ENCODE assay signal across 16 cellular contexts in the genomic region with DNA sequence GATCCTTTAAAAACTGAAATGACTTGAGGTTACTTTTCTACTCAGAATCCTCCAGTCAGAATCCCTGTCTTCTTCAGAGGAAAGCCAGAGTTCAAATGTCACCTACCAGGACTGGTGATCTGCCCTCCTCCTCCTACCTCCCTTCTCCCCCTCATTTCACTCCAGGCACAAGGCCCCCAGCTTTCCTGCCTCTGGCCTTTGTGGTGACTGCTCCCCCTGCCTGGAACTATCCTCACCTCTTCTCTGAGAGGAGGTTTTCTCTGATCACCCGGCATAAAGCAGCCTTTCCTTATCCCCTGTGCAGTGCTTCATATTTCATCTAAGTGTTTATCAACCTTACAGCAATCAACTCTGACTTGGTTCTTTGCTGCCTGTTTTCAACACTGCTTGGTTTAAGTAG. TPM values are rescaled to one million over a fixed set of nuclear protein-coding genes. Genes with fewer than 3 reads are reported as not detected.
DNase-seq lines count a peak whose midpoint lies in the region; ATAC-seq, FAIRE-seq and TF ChIP-seq lines count a peak whose summit lies in the region.
"Had no signal": no experiment of that assay in that cellular context is flagged by ENCODE, and none has a peak within 500 bp of the region (broad histone marks: within the 10 kb centered on the region; RNA-seq: fewer than 3 reads in every experiment).

No MANE protein-coding gene starts in this region.

- TF ChIP-seq EP300 in K562 (IDR thresholded peaks at IDR 0.05; ENCODE audit: low read length), result no peak

- no peak for TF ChIP-seq POLR2A in K562 (conservative IDR thresholded peaks at IDR 0.05)

- peaks cover 32% of the 10 kb centered on the region for H3K36me3 Mint-ChIP-seq in activated CD4-positive, alpha-beta T cell treated with anti-CD3 and anti-CD28 coated beads, Interleukin-2, amount 10 ng/mL, durations not matched to agents 7 days and 5 days (ENCODE audit: low read depth)

- no peak for TF ChIP-seq RAD21 in K562 (CRISPR knock-in tag; conservative IDR thresholded peaks at IDR 0.05 in 1 of 2, IDR thresholded peaks at IDR 0.05 in 1 of 2)

- ATAC-seq in K562 (peak; percentile 63), HG02970 (IDR thresholded peaks at IDR 0.05; ENCODE audit: low FRiP score, unreplicated experiment) (no peak)
- ATAC-seq: activated CD4-positive, CD25-positive, alpha-beta regulatory T cell treated with anti-CD3 and anti-CD28 coated beads, Interleukin-2, amount 50 U/mL, for 24 hours had no signal

- H3K36me3 ChIP-seq in K562 (ENCODE audit: control insufficient read depth, insufficient read depth, low read length), result peaks cover 11% of the 10 kb centered on the region; the same call in 1 of the 3 replicates
- H3K36me3 ChIP-seq in trophoblast cell (ENCODE audit: control insufficient read depth in 1 of 2, insufficient read depth in 2 of 2, low read length in 2 of 2), result no peaks in the 10 kb centered on the region
- H3K36me3 ChIP-seq: brain microvascular endothelial cell, prostate gland had no signal

- H4K8ac ChIP-seq in trophoblast cell (ENCODE audit: low read depth, low read length), result no peak overlapping the region

- CTCF ChIA-PET in activated CD4-positive, alpha-beta T cell treated with anti-CD3 and anti-CD28 coated beads, Interleukin-2, amount 10 ng/mL, durations not matched to agents 7 days and 5 days (lab: Charles Lee), result no interaction called here
- CTCF ChIA-PET in K562 (lab: Yijun Ruan, JAX; ENCODE audit: low intra/inter-chr PET ratio), result no interaction called here

- intact Hi-C loops in K562 (cut with micrococcal nuclease), result no loop called here

- H3K4me2 ChIP-seq in K562 (ENCODE audit: insufficient read depth, low read length), result peak overlapping the region; percentile 42
- no peak overlapping the region for H3K4me2 ChIP-seq in trophoblast cell (ENCODE audit: low read length)

- no peak overlapping the region for H3K4me3 ChIP-seq in HL-60 (replicated peaks; ENCODE audit: insufficient read depth, low read length)
- no peak overlapping the region for H3K4me3 ChIP-seq in K562
- H3K4me3 ChIP-seq in trophoblast cell (ENCODE audit: low read depth, low read length), result no peak overlapping the region
- H3K4me3 ChIP-seq: prostate gland had no signal

- H2AK5ac ChIP-seq in trophoblast cell (ENCODE audit: low read length), result no peak overlapping the region

- no peak overlapping the region for H4K12ac ChIP-seq in trophoblast cell (ENCODE audit: low read depth, low read length)

- H3K9me3 ChIP-seq in K562 (replicated peaks; ENCODE audit: control insufficient read depth, insufficient read depth, low read depth, low read length) (no peaks in the 10 kb centered on the region), trophoblast cell (ENCODE audit: insufficient read depth, low read depth, low read length) (no peaks in the 10 kb centered on the region)
- H3K9me3 ChIP-seq: prostate gland had no signal

- H2BK120ac ChIP-seq in trophoblast cell (ENCODE audit: insufficient read depth, low read length, poor library complexity), result no peak overlapping the region

- H2BK5ac ChIP-seq in trophoblast cell (ENCODE audit: low read depth, low read length, poor library complexity), result no peak overlapping the region

- H3K23ac ChIP-seq in trophoblast cell (ENCODE audit: low read length), result no peak overlapping the region

- H3K4me1 ChIP-seq in K562 (replicated peaks in 1 of 2; ENCODE audit: control insufficient read depth in 2 of 2, insufficient read depth in 2 of 2, low read length in 2 of 2), result peaks cover 18 to 50% of the 10 kb centered on the region in 2 experiments
- peaks cover 6 to 11% of the 10 kb centered on the region in 2 experiments for H3K4me1 ChIP-seq in trophoblast cell (ENCODE audit: control insufficient read depth in 1 of 2, insufficient read depth in 2 of 2, low read length in 2 of 2)
- H3K4me1 ChIP-seq: prostate gland had no signal

- in situ Hi-C loops in K562 (cut with MboI), result no loop called here

- H3K4me3 Mint-ChIP-seq in activated CD4-positive, alpha-beta T cell treated with anti-CD3 and anti-CD28 coated beads, Interleukin-2, amount 10 ng/mL, durations not matched to agents 7 days and 5 days, result peak overlapping the region; percentile 13

- peaks cover 80% of the 10 kb centered on the region for H3K4me1 Mint-ChIP-seq in activated CD4-positive, alpha-beta T cell treated with anti-CD3 and anti-CD28 coated beads, Interleukin-2, amount 10 ng/mL, durations not matched to agents 7 days and 5 days

- H3K18ac ChIP-seq in trophoblast cell (ENCODE audit: low read length), result no peak overlapping the region

- no peaks in the 10 kb centered on the region for H3K27me3 Mint-ChIP-seq in activated CD4-positive, alpha-beta T cell treated with anti-CD3 and anti-CD28 coated beads, Interleukin-2, amount 10 ng/mL, durations not matched to agents 7 days and 5 days

- peak overlapping the region; percentile 87 for H3K4ac ChIP-seq in trophoblast cell (ENCODE audit: low read depth, low read length)

- H4K20me1 ChIP-seq in K562 (replicated peaks; ENCODE audit: control insufficient read depth, insufficient read depth, low read length), result peaks cover 42% of the 10 kb centered on the region

- peaks cover 2% of the 10 kb centered on the region for H3K9me3 Mint-ChIP-seq in activated CD4-positive, alpha-beta T cell treated with anti-CD3 and anti-CD28 coated beads, Interleukin-2, amount 10 ng/mL, durations not matched to agents 7 days and 5 days

- no peaks in the 10 kb centered on the region for H3K79me1 ChIP-seq in trophoblast cell (ENCODE audit: low read length)

- peaks cover 3% of the 10 kb centered on the region for H3K9me1 ChIP-seq in K562 (ENCODE audit: control insufficient read depth, insufficient read depth, low read length)

- H3K14ac ChIP-seq in trophoblast cell (ENCODE audit: low read length), result no peak overlapping the region

- H3K27ac ChIP-seq in HL-60 (replicated peaks) (peak overlapping the region; percentile 40), K562 (ENCODE audit: extremely low read depth, low read depth, low read length) (peak overlapping the region; percentile 12; the same call in 1 of the 3 replicates), trophoblast cell (ENCODE audit: low read depth, low read length) (no peak overlapping the region)
- H3K27ac ChIP-seq: brain microvascular endothelial cell, prostate gland had no signal

- H3K79me2 ChIP-seq in K562 (ENCODE audit: control insufficient read depth, insufficient read depth, low read length) (peaks cover 100% of the 10 kb centered on the region), trophoblast cell (ENCODE audit: control insufficient read depth, insufficient read depth, low read length, poor library complexity) (peaks cover 39% of the 10 kb centered on the region)

- no peak overlapping the region for H4K91ac ChIP-seq in trophoblast cell (ENCODE audit: low read depth, low read length)

- H2AFZ ChIP-seq in K562 (ENCODE audit: low read depth, low read length) (no peak overlapping the region), trophoblast cell (ENCODE audit: insufficient read depth, low read length, poor library complexity) (no peak overlapping the region)

- no peak for TF ChIP-seq CTCF in HL-60 (IDR thresholded peaks at IDR 0.05; ENCODE audit: insufficient read depth, low read length)
- TF ChIP-seq CTCF in K562 (IDR thresholded peaks at IDR 0.05 in 2 of 3, conservative IDR thresholded peaks at IDR 0.05 in 1 of 3; ENCODE audit: insufficient read depth in 2 of 3, low read depth in 1 of 3, low read length in 3 of 3), result no peak

- H3K27me3 ChIP-seq in HL-60 (ENCODE audit: insufficient read depth, poor library complexity, severe bottlenecking) (no peaks in the 10 kb centered on the region), K562 (ENCODE audit: control insufficient read depth in 2 of 2, insufficient read depth in 2 of 2, low read length in 2 of 2) (no peaks in the 10 kb centered on the region), trophoblast cell (ENCODE audit: insufficient read depth, low read length) (no peaks in the 10 kb centered on the region)
- H3K27me3 ChIP-seq: brain microvascular endothelial cell had no signal

- 8% methylated on average over 1 of the region's 1 CpG for WGBS in K562 (ENCODE audit: insufficient coverage, low coverage, missing lambda C conversion rate)
- no CpG with 5 or more reads among the region's 1 CpG for WGBS in trophoblast cell (ENCODE audit: extremely low coverage, insufficient coverage, insufficient read length)

- FAIRE-seq in K562 (lab: Jason Lieb, UNC), result no peak

- peak overlapping the region; percentile 74 for H3K27ac Mint-ChIP-seq in activated CD4-positive, alpha-beta T cell treated with anti-CD3 and anti-CD28 coated beads, Interleukin-2, amount 10 ng/mL, durations not matched to agents 7 days and 5 days

- no peak for DNase-seq in activated CD4-positive, alpha-beta T cell treated with anti-CD3 and anti-CD28 coated beads, Interleukin-2, amount 10 ng/mL, durations not matched to agents 7 days and 5 days
- DNase-seq in activated CD4-positive, alpha-beta T cell treated with anti-CD3 and anti-CD28 coated beads, Interleukin-2, amount 50 U/mL, for 4 hours, result no peak
- DNase-seq in HL-60 (ENCODE audit: low read depth in 1 of 2, low spot score in 1 of 2), result no peak
- peak in 3 of 4 experiments; percentile 47 to 55 (median 54) for DNase-seq in K562 (ENCODE audit: extremely low read depth in 1 of 4, low spot score in 3 of 4)
- no peak for DNase-seq in trophoblast cell
- no peak for DNase-seq in effector CD8-positive, alpha-beta T cell (lab: John Stamatoyannopoulos, UW)
- DNase-seq in NOMO-1 treated with dmso at 0.1 percent for 144 hours (lab: John Stamatoyannopoulos, UW; ENCODE audit: unreplicated experiment), result no peak
- DNase-seq: ACHN, brain microvascular endothelial cell, DMS 273 treated with DMSO at 0.1 percent for 48 hours, NCI-H187 treated with DMSO at 0.1 percent for 48 hours, NCI-H774, SW 1271 had no signal

- H2BK12ac ChIP-seq in trophoblast cell (ENCODE audit: low read length), result no peak overlapping the region

- no TSS peak for BruUV-seq in K562 (replicated peaks; lab: Mats Ljungman, UMichigan)

- H3K9ac ChIP-seq in K562 (ENCODE audit: insufficient read depth in 1 of 2, low read depth in 2 of 2, low read length in 2 of 2), result peak overlapping the region in 1 of 2 experiments; percentile 71; a peak in 1 of 4 replicates
- no peak overlapping the region for H3K9ac ChIP-seq in trophoblast cell (ENCODE audit: low read length)

- POLR2A ChIA-PET in activated CD4-positive, alpha-beta T cell treated with anti-CD3 and anti-CD28 coated beads, Interleukin-2, amount 10 ng/mL, durations not matched to agents 7 days and 5 days (lab: Charles Lee), result no interaction called here
- POLR2A ChIA-PET in K562 (lab: Yijun Ruan, JAX), result no interaction called here

RNA-seq across cellular contexts. Expression of a gene that starts 6.8 kb away (rescaled TPM):
- total RNA-seq in activated CD4-positive, alpha-beta T cell treated with anti-CD3 and anti-CD28 coated beads, Interleukin-2, amount 10 ng/mL, durations not matched to agents 7 days and 5 days, result 10 to 100 TPM; 28.0 to 30.6 TPM
- total RNA-seq in K562 (2011; cell fraction: chromatin; rRNA removed; ENCODE audit: low replicate concordance), result 38.4 and 62.7 TPM in 2 replicates
- 41.2 and 42.4 TPM in 2 replicates for total RNA-seq in K562 (2011; cell fraction: nucleolus; rRNA removed)
- total RNA-seq in K562 (2011; cell fraction: nucleoplasm; rRNA removed), result 48.5 and 56.0 TPM in 2 replicates
- total RNA-seq in K562 (2014; rRNA removed) (25.0 and 26.5 TPM in 2 replicates), K562 (2014; rRNA removed; fragmentation: Illumina TruSeq; extraction: Trizol) (38.9 and 42.4 TPM in 2 replicates), K562 (2015; rRNA removed; fragmentation: Illumina TruSeq; extraction: Trizol) (32.5 and 33.7 TPM in 2 replicates), K562 (2021) (24.5 and 24.8 TPM in 2 replicates)
- polyA plus RNA-seq in K562 (2011; rRNA removed) (23.6 and 30.5 TPM in 2 replicates), K562 (2014; fragmentation: Illumina TruSeq; extraction: Trizol) (25.9 and 32.2 TPM in 2 replicates), K562 (2014; fragmentation: Nextera tagmentation; extraction: Ambion mirVana) (1 to 10 TPM; 6.0 to 8.0 TPM), K562 (2014; rRNA removed) (17.1 and 19.2 TPM in 2 replicates)
- 11.1 and 16.8 TPM in 2 replicates for polyA plus RNA-seq in K562 (2011; cell fraction: cytosol; rRNA removed)
- 9.8 and 12.0 TPM in 2 replicates for polyA plus RNA-seq in K562 (2011; cell fraction: nucleus; rRNA removed)
- polyA plus RNA-seq in K562 (2012), result 16.8 and 17.9 TPM in 2 replicates
- polyA minus RNA-seq in K562 (2011; rRNA and poly(A)+ RNA removed), result 46.2 and 51.4 TPM in 2 replicates
- 18.5 and 23.4 TPM in 2 replicates for polyA minus RNA-seq in K562 (2011; cell fraction: cytosol; rRNA and poly(A)+ RNA removed)
- polyA minus RNA-seq in K562 (2011; cell fraction: nucleus; rRNA and poly(A)+ RNA removed), result 10.1 and 19.4 TPM in 2 replicates
- polyA plus RNA-seq in trophoblast cell (2013), result 24.8 and 26.0 TPM in 2 replicates

Comparison
In these comparisons a context has a peak if more than half of its experiments do, and no peak if none do; other contexts are left out.
1. DNase-seq: peak in K562 (3 of 4); none in activated CD4-positive, alpha-beta T cell treated with anti-CD3 and anti-CD28 coated beads, Interleukin-2, amount 10 ng/mL, durations not matched to agents 7 days and 5 days (single experiment), activated CD4-positive, alpha-beta T cell treated with anti-CD3 and anti-CD28 coated beads, Interleukin-2, amount 50 U/mL, for 4 hours (0 of 2), HL-60 (0 of 2), trophoblast cell (0 of 2), effector CD8-positive, alpha-beta T cell (single experiment) and NOMO-1 treated with dmso at 0.1 percent for 144 hours (single experiment).